ENCODE assay signal across 2 cellular contexts in the genomic region with DNA sequence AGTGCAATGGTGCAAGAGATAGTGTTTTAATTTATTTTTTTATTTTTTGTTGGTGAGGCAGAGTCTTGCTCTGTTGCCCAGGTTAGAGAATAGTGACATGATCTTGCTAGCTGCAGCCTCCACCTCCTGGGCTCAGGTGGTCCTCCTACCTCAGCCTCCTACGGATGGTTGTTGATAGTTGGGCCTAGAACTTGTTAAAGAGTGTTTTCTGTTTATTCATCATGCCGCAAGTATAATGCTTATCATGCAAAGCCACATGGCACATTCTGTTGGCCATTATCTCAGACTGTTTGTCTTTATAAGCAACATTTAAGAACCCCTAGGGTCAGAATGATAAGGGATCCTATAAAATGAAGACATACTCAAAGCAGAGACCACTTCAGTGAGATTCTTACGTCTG.
TF ChIP-seq lines count a peak whose summit lies in the region.

No MANE protein-coding gene starts in this region.

TF ChIP-seq in SK-N-SH, 30 proteins besides CTCF, POLR2A, EP300 and RAD21 (continued from another document):
- TF ChIP-seq, protein P1, sequence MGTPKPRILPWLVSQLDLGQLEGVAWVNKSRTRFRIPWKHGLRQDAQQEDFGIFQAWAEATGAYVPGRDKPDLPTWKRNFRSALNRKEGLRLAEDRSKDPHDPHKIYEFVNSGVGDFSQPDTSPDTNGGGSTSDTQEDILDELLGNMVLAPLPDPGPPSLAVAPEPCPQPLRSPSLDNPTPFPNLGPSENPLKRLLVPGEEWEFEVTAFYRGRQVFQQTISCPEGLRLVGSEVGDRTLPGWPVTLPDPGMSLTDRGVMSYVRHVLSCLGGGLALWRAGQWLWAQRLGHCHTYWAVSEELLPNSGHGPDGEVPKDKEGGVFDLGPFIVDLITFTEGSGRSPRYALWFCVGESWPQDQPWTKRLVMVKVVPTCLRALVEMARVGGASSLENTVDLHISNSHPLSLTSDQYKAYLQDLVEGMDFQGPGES (IDR thresholded peaks at IDR 0.05; ENCODE audit: low read depth, low read length), result no peak
- TF ChIP-seq CHD2 (IDR thresholded peaks at IDR 0.05; ENCODE audit: low read length, partially characterized antibody), result no peak
- TF ChIP-seq, protein P2, sequence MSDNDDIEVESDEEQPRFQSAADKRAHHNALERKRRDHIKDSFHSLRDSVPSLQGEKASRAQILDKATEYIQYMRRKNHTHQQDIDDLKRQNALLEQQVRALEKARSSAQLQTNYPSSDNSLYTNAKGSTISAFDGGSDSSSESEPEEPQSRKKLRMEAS (IDR thresholded peaks at IDR 0.05; ENCODE audit: low read depth), result no peak
TF ChIP-seq in SK-N-SH: peak in this region for 0.

TF ChIP-seq in SK-N-SH treated with all-trans-retinoic acid at 6 μM for 48 hours, 23 proteins besides CTCF, POLR2A, EP300 and RAD21 (continued from another document):
- TF ChIP-seq, protein P3, sequence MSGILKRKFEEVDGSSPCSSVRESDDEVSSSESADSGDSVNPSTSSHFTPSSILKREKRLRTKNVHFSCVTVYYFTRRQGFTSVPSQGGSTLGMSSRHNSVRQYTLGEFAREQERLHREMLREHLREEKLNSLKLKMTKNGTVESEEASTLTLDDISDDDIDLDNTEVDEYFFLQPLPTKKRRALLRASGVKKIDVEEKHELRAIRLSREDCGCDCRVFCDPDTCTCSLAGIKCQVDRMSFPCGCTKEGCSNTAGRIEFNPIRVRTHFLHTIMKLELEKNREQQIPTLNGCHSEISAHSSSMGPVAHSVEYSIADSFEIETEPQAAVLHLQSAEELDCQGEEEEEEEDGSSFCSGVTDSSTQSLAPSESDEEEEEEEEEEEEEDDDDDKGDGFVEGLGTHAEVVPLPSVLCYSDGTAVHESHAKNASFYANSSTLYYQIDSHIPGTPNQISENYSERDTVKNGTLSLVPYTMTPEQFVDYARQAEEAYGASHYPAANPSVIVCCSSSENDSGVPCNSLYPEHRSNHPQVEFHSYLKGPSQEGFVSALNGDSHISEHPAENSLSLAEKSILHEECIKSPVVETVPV (CRISPR knock-in tag; IDR thresholded peaks at IDR 0.05), result no peak
- TF ChIP-seq GLIS3 (CRISPR knock-in tag; IDR thresholded peaks at IDR 0.05) (no peak), ZNF565 (CRISPR knock-in tag; conservative IDR thresholded peaks at IDR 0.05; ENCODE audit: low read depth) (no peak), SNAI2 (CRISPR knock-in tag; IDR thresholded peaks at IDR 0.05) (no peak)
TF ChIP-seq in SK-N-SH treated with all-trans-retinoic acid at 6 μM for 48 hours: peak in this region for 0.
